Comparison of ENCODE assay signal across 15 cellular contexts in genomic region chr5:74063821-74064598, GRCh38.
DNase-seq lines count a peak whose midpoint lies in the region; ATAC-seq and TF ChIP-seq lines count a peak whose summit lies in the region.
"Had no signal": no experiment of that assay in that cellular context is flagged by ENCODE, and none has a peak within 500 bp of the region (broad histone marks: within the 10 kb centered on the region; RNA-seq: fewer than 3 reads in every experiment).

No MANE protein-coding gene starts in this region.

- H3K9ac ChIP-seq in mammary epithelial cell (ENCODE audit: insufficient read depth, low read length) = no peak overlapping the region
- H3K9ac ChIP-seq in mesenchymal stem cell (ENCODE audit: low read length) = no peak overlapping the region

- no peaks in the 10 kb centered on the region for H3K27me3 ChIP-seq in mammary epithelial cell (ENCODE audit: insufficient read depth, low read length)
- no peaks in the 10 kb centered on the region for H3K27me3 ChIP-seq in mesenchymal stem cell (ENCODE audit: control insufficient read depth in 1 of 2, insufficient read depth in 1 of 2, low read length in 2 of 2)
- H3K27me3 ChIP-seq: transverse colon had no signal

- H2BK5ac ChIP-seq in mesenchymal stem cell (ENCODE audit: low read depth, low read length, poor library complexity, severe bottlenecking) = no peak overlapping the region

- H3K79me2 ChIP-seq in mammary epithelial cell (ENCODE audit: insufficient read depth, low read length) = no peaks in the 10 kb centered on the region

- no peak overlapping the region for H2BK15ac ChIP-seq in mesenchymal stem cell (ENCODE audit: low read depth, poor library complexity, severe bottlenecking)

- BruUV-seq in Calu3 (replicated peaks; lab: Mats Ljungman, UMichigan) (no TSS peak), mammary epithelial cell (replicated peaks; lab: Mats Ljungman, UMichigan) (no TSS peak)

- H3K4me1 ChIP-seq in mammary epithelial cell (ENCODE audit: insufficient read depth, low read length) (peaks cover 30% of the 10 kb centered on the region), mesenchymal stem cell (ENCODE audit: control insufficient read depth, insufficient read depth, low read depth, low read length) (peaks cover 1% of the 10 kb centered on the region)

- H2AFZ ChIP-seq in mammary epithelial cell (ENCODE audit: low read depth, low read length) (peak overlapping the region; percentile 9), mesenchymal stem cell (ENCODE audit: low read depth, low read length) (no peak overlapping the region)

- no peaks in the 10 kb centered on the region for H3K36me3 Mint-ChIP-seq in Calu3 (ENCODE audit: insufficient read depth, unreplicated experiment)

- no peak overlapping the region for H4K91ac ChIP-seq in mesenchymal stem cell (ENCODE audit: low read length)

- CTCF ChIA-PET in Calu3 (lab: Charles Lee) = no interaction called here
- CTCF ChIA-PET in mammary epithelial cell (lab: Charles Lee; ENCODE audit: low non-redundant PET) = no interaction called here

- no peak overlapping the region for H2BK12ac ChIP-seq in mesenchymal stem cell (ENCODE audit: low read length in 2 of 2)

- H3K79me1 ChIP-seq in mesenchymal stem cell (replicated peaks; ENCODE audit: low read length, poor library complexity, severe bottlenecking) = no peaks in the 10 kb centered on the region

- no peak for TF ChIP-seq CTCF in Calu3 (IDR thresholded peaks at IDR 0.05; ENCODE audit: unreplicated experiment)
- TF ChIP-seq CTCF in mammary epithelial cell (conservative IDR thresholded peaks at IDR 0.05 in 1 of 2, IDR thresholded peaks at IDR 0.05 in 1 of 2; ENCODE audit: extremely low read depth in 1 of 2, insufficient read depth in 1 of 2, low read depth in 1 of 2, low read length in 2 of 2) = no peak

- H3K27ac Mint-ChIP-seq in Calu3 (ENCODE audit: unreplicated experiment) = peak overlapping the region; percentile 72
- H3K27ac Mint-ChIP-seq: endodermal cell had no signal

- no peak for ATAC-seq in HG03432 (IDR thresholded peaks at IDR 0.05; ENCODE audit: unreplicated experiment)
- ATAC-seq in esophagus mucosa = no peak

- no peaks in the 10 kb centered on the region for H3K27me3 Mint-ChIP-seq in Calu3 (ENCODE audit: unreplicated experiment)

- dilution Hi-C loops in mammary epithelial cell (cut with HindIII; ENCODE audit: low sequenced_read_pairs) = no loop called here

- in situ Hi-C loops in mammary epithelial cell (cut with MboI; ENCODE audit: low sequenced_read_pairs in 2 of 2) = no loop called here

- H3K4me3 ChIP-seq in mammary epithelial cell (replicated peaks in 1 of 3; ENCODE audit: insufficient read depth in 1 of 3, low read depth in 2 of 3, low read length in 3 of 3) (no peak overlapping the region), mesenchymal stem cell (ENCODE audit: insufficient read depth in 1 of 2, low read depth in 1 of 2, low read length in 2 of 2) (no peak overlapping the region)
- H3K4me3 ChIP-seq: transverse colon had no signal

- peaks cover 38% of the 10 kb centered on the region for H3K4me1 Mint-ChIP-seq in Calu3 (ENCODE audit: low read depth, unreplicated experiment)
- H3K4me1 Mint-ChIP-seq: endodermal cell had no signal

- DNase-seq in Calu3 (peak; percentile 72), LoVo (ENCODE audit: low spot score) (peak; percentile 92), mammary epithelial cell (peak; percentile 80), mesenchymal stem cell (peak; percentile 84), HuH-7.5 (ENCODE audit: low spot score) (no peak)
- no peak for DNase-seq in stimulated activated CD4-positive, alpha-beta T cell treated with anti-CD3 and anti-CD28 coated beads, Interleukin-2, amount 100 ng/mL, for 24 hours
- DNase-seq: activated CD4-positive, alpha-beta T cell treated with anti-CD3 and anti-CD28 coated beads for 1 hour; activated gamma-delta T cell; DMS 273 treated with DMSO at 0.1 percent for 48 hours; endodermal cell; islet precursor cell; OCI-M1; transverse colon had no signal

- H3K9me3 ChIP-seq in mammary epithelial cell (replicated peaks; ENCODE audit: insufficient read depth, low read length) = no peaks in the 10 kb centered on the region
- H3K9me3 ChIP-seq in mesenchymal stem cell (ENCODE audit: control insufficient read depth, low read length) = no peaks in the 10 kb centered on the region
- H3K9me3 ChIP-seq: transverse colon had no signal

- H3K27ac ChIP-seq in mammary epithelial cell (ENCODE audit: insufficient read depth, low read depth, low read length) (no peak overlapping the region), mesenchymal stem cell (ENCODE audit: low read length, poor library complexity, severe bottlenecking) (peak overlapping the region; percentile 32)
- H3K27ac ChIP-seq: transverse colon had no signal

- no peak overlapping the region for H3K4ac ChIP-seq in mesenchymal stem cell (ENCODE audit: low read depth in 1 of 2, low read length in 2 of 2)

- H3K36me3 ChIP-seq in mammary epithelial cell (ENCODE audit: insufficient read depth, low read length) = no peaks in the 10 kb centered on the region
- no peaks in the 10 kb centered on the region for H3K36me3 ChIP-seq in mesenchymal stem cell (ENCODE audit: control insufficient read depth in 1 of 2, insufficient read depth in 2 of 2, low read depth in 1 of 2, low read length in 2 of 2)
- H3K36me3 ChIP-seq: transverse colon had no signal

- H4K8ac ChIP-seq in mesenchymal stem cell (ENCODE audit: low read length) = no peak overlapping the region

- no peaks in the 10 kb centered on the region for H4K20me1 ChIP-seq in mammary epithelial cell (ENCODE audit: insufficient read depth, low read length)

- no peak overlapping the region for H3K14ac ChIP-seq in mesenchymal stem cell (ENCODE audit: low read length in 2 of 2)

- H3K9me3 Mint-ChIP-seq in Calu3 (ENCODE audit: low read depth, unreplicated experiment) = no peaks in the 10 kb centered on the region
- H3K9me3 Mint-ChIP-seq: endodermal cell had no signal

- no peak overlapping the region for H3K18ac ChIP-seq in mesenchymal stem cell (ENCODE audit: low read depth in 1 of 2, low read length in 2 of 2)

- H2BK120ac ChIP-seq in mesenchymal stem cell (ENCODE audit: low read depth, low read length) = no peak overlapping the region

- no peak overlapping the region for H3K23ac ChIP-seq in mesenchymal stem cell (ENCODE audit: low read length in 2 of 2)

- no peak overlapping the region for H2AK5ac ChIP-seq in mesenchymal stem cell (ENCODE audit: low read length, severe bottlenecking)

- H3K4me3 Mint-ChIP-seq in Calu3 (ENCODE audit: low read depth, unreplicated experiment) = no peak overlapping the region
- H3K4me3 Mint-ChIP-seq: endodermal cell had no signal

- intact Hi-C loops in Calu3 (cut with micrococcal nuclease; ENCODE audit: unreplicated experiment) (no loop called here), mammary epithelial cell (cut with micrococcal nuclease) (no loop called here)

- 4% methylated on average over 3 of the region's 3 CpGs for WGBS in mammary epithelial cell (ENCODE audit: low coverage, missing lambda C conversion rate)
- WGBS in mesenchymal stem cell = no CpG with 5 or more reads among the region's 3 CpGs

- peak overlapping the region; percentile 16 for H3K4me2 ChIP-seq in mammary epithelial cell (ENCODE audit: insufficient read depth, low read depth, low read length)
- no peak overlapping the region for H3K4me2 ChIP-seq in mesenchymal stem cell (ENCODE audit: low read length, poor library complexity, severe bottlenecking)

Comparison
In these comparisons a context has a peak if more than half of its experiments do, and no peak if none do; other contexts are left out.
1. DNase-seq: peak in Calu3 (single experiment), LoVo (single experiment), mammary epithelial cell (single experiment) and mesenchymal stem cell (single experiment); none in stimulated activated CD4-positive, alpha-beta T cell treated with anti-CD3 and anti-CD28 coated beads, Interleukin-2, amount 100 ng/mL, for 24 hours (0 of 2) and HuH-7.5 (single experiment).